14 cellular contexts compared by ENCODE assay signal in the genomic region with DNA sequence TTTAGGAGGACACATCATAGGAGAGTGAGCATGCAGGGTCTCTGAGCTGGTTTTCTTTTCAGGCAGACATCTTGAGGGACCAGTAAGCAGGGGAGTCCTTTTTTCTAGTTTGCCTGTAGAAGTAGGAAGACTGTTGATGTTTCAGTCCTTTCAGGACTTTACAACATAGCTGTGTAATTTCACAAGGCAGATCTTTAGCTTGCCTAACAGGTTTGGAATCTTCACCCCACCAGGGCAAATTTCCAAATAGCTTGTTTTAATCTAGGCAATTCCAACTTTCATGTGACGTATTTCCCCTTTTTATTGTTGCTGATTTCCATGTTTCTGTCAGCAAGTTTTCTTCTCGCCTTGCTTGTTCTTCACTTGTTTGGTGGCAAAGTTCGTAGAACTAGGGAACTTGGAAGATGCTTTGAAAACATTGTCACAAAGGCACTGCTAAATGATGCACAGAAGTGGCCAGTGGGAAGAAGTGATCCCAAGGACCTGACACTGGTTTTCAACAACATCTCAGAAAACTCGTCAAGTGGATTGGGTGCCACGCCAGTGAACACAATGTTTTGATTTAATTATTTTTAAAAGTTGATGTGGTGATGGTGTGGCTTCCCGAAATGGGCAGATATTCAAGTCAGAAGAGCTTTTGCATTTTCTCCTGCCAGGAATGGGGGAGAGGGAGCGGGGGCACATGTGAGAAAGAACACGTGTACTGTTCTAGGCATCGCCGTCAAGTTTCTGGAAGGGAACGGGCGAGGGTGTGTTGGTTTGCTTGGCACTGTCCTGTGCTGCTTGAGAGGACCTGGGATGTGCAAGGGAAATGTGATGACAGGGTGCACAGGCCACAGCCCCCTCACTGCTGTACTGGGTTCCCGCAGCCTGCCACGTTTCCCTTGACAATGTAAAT.
"Had no signal": no experiment of that assay in that cellular context is flagged by ENCODE, and none has a peak within 500 bp of the region (broad histone marks: within the 10 kb centered on the region; RNA-seq: fewer than 3 reads in every experiment).

No MANE protein-coding gene starts in this region.

- H3K36me3 ChIP-seq: adrenal gland, gastroesophageal sphincter, left lung, pancreas, sigmoid colon, thyroid gland had no signal

- DNase-seq: activated CD4-positive, alpha-beta T cell treated with anti-CD3 and anti-CD28 coated beads for 36 hours; activated CD4-positive, alpha-beta T cell treated with anti-CD3 and anti-CD28 coated beads, Interleukin-2, amount 50 U/mL, for 48 hours; activated gamma-delta T cell; adrenal gland; effector memory CD8-positive, alpha-beta T cell; left lung; mesendoderm; naive thymus-derived CD4-positive, alpha-beta T cell; pancreas; sigmoid colon; stimulated activated naive B cell treated with anti-CD40 and anti-IgM and Interleukin-4, amounts not matched to agents 10 μg/mL and 1 μg/mL and 100 μg/mL, for 72 hours; thyroid gland had no signal

- ATAC-seq: activated CD4-positive, alpha-beta T cell treated with anti-CD3 and anti-CD28 coated beads for 36 hours; effector memory CD8-positive, alpha-beta T cell; gastroesophageal sphincter; left lung; naive thymus-derived CD4-positive, alpha-beta T cell; pancreas; stimulated activated naive B cell treated with anti-CD40 and anti-IgM and Interleukin-4, amounts not matched to agents 10 μg/mL and 1 μg/mL and 100 μg/mL, for 72 hours; WTC11 had no signal

- H3K27me3 ChIP-seq: adrenal gland, gastroesophageal sphincter, left lung, pancreas, sigmoid colon, thyroid gland had no signal

- H3K4me3 ChIP-seq: adrenal gland, gastroesophageal sphincter, left lung, pancreas, sigmoid colon, thyroid gland had no signal

- H3K9me3 ChIP-seq: adrenal gland, gastroesophageal sphincter, left lung, pancreas, sigmoid colon, thyroid gland had no signal

- H3K27ac ChIP-seq: adrenal gland, gastroesophageal sphincter, left lung, pancreas, sigmoid colon, thyroid gland had no signal

- H3K4me1 ChIP-seq: gastroesophageal sphincter, left lung, pancreas, sigmoid colon, thyroid gland had no signal
